ENCODE assay signal across 22 cellular contexts in the genomic region with DNA sequence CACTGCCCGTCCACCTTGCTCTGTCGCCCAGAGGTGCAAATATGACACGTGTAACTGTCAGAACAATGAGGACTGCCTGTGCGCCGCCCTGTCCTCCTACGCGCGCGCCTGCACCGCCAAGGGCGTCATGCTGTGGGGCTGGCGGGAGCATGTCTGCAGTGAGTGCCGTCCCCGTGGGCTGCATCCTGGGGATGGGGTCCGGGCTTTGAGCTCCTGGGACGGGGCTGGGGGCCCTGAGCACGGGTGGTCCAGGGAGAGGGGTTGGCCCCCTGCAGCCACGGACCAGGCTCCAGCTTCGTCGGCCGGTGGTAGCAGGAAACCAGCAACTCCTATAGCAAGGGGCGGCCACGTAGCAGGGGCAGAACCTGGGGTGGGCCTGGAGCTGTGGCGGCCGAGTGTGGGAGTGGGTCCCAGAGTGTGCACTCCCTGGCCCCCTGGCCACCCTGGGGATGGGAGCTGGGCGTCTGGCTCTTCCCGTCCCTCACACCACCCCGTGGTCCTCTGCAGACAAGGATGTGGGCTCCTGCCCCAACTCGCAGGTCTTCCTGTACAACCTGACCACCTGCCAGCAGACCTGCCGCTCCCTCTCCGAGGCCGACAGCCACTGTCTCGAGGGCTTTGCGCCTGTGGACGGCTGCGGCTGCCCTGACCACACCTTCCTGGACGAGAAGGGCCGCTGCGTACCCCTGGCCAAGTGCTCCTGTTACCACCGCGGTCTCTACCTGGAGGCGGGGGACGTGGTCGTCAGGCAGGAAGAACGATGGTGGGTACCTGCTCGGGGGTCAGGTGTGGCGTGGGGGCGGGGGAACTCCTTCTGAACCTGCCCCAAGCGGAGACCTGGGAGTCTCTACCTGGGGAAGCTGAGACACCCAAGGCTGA. TPM values are rescaled to one million over a fixed set of nuclear protein-coding genes. Genes with fewer than 3 reads are reported as not detected.
A peak's percentile ranks its signal among the peaks of the same experiment; 100 is the strongest.
DNase-seq lines count a peak whose midpoint lies in the region; ATAC-seq and TF ChIP-seq lines count a peak whose summit lies in the region.
"Had no signal": no experiment of that assay in that cellular context is flagged by ENCODE, and none has a peak within 500 bp of the region (broad histone marks: within the 10 kb centered on the region; RNA-seq: fewer than 3 reads in every experiment).

No MANE protein-coding gene starts in this region.

- H3K27ac ChIP-seq in heart right ventricle, result no peak overlapping the region
- no peak overlapping the region for H3K27ac ChIP-seq in aorta (ENCODE audit: low read depth in 1 of 2, low read length in 2 of 2)
- H3K27ac ChIP-seq: colonic mucosa had no signal

- WGBS in heart right ventricle, 2 donors, result 72 to 77% methylated on average over 47 to 49 of the region's 49 CpGs
- WGBS in aorta, 2 donors, result 76 to 77% methylated on average over 42 to 49 of the region's 49 CpGs

- H3K4me3 ChIP-seq in heart right ventricle (no peak overlapping the region), aorta (ENCODE audit: low read length in 2 of 2) (no peak overlapping the region)
- H3K4me3 ChIP-seq: colonic mucosa had no signal

- no peaks in the 10 kb centered on the region for H3K27me3 Mint-ChIP-seq in chondrocyte (ENCODE audit: low read depth)
- no peaks in the 10 kb centered on the region for H3K27me3 Mint-ChIP-seq in mesothelial cell of epicardium (ENCODE audit: low read depth)
- H3K27me3 Mint-ChIP-seq: CD8-positive, alpha-beta memory T cell had no signal

- TF ChIP-seq CTCF in heart right ventricle (IDR thresholded peaks at IDR 0.05) (no peak), chondrocyte (IDR thresholded peaks at IDR 0.05) (no peak), mesothelial cell of epicardium (IDR thresholded peaks at IDR 0.05; ENCODE audit: unreplicated experiment) (no peak)

- H3K4me1 Mint-ChIP-seq in chondrocyte (ENCODE audit: low read depth) (no peaks in the 10 kb centered on the region), mesothelial cell of epicardium (no peaks in the 10 kb centered on the region)
- H3K4me1 Mint-ChIP-seq: brain; CD8-positive, alpha-beta memory T cell; H9 had no signal

- H3K27me3 ChIP-seq in heart right ventricle, result peaks cover 0 to 7% (median 0%) of the 10 kb centered on the region in 7 donors
- no peaks in the 10 kb centered on the region for H3K27me3 ChIP-seq in aorta (ENCODE audit: control insufficient read depth in 1 of 2, insufficient read depth in 2 of 2, low read length in 1 of 2)
- H3K27me3 ChIP-seq: colonic mucosa had no signal

- no peaks in the 10 kb centered on the region for H3K36me3 Mint-ChIP-seq in chondrocyte (ENCODE audit: low read depth)
- H3K36me3 Mint-ChIP-seq in mesothelial cell of epicardium, result no peaks in the 10 kb centered on the region
- H3K36me3 Mint-ChIP-seq: brain; CD8-positive, alpha-beta memory T cell had no signal

- H3K9me3 Mint-ChIP-seq in chondrocyte (ENCODE audit: low read depth) (no peaks in the 10 kb centered on the region), mesothelial cell of epicardium (no peaks in the 10 kb centered on the region)
- H3K9me3 Mint-ChIP-seq: activated T-helper 1 cell treated with anti-CD3 and anti-CD28 coated beads, Interleukin-12 subunit alpha, Interleukin-12 subunit beta, Interleukin-2, Interleukin-4 antibody, amounts not matched to agents 30 ng/mL and 10 ng/mL and 1 ng/mL, durations not matched to agents 14 hours and 24 hours and 36 hours; brain; CD8-positive, alpha-beta memory T cell; H9 had no signal

- H3K4me3 Mint-ChIP-seq in chondrocyte (ENCODE audit: unreplicated experiment), result no peak overlapping the region
- no peak overlapping the region for H3K4me3 Mint-ChIP-seq in mesothelial cell of epicardium
- H3K4me3 Mint-ChIP-seq: activated T-helper 1 cell treated with anti-CD3 and anti-CD28 coated beads, Interleukin-12 subunit alpha, Interleukin-12 subunit beta, Interleukin-2, Interleukin-4 antibody, amounts not matched to agents 30 ng/mL and 10 ng/mL and 1 ng/mL, durations not matched to agents 14 hours and 24 hours and 36 hours; brain; CD8-positive, alpha-beta memory T cell; H9 had no signal

- H3K36me3 ChIP-seq in heart right ventricle (no peaks in the 10 kb centered on the region), aorta (ENCODE audit: control insufficient read depth in 1 of 2, insufficient read depth in 2 of 2, low read length in 1 of 2) (no peaks in the 10 kb centered on the region)
- H3K36me3 ChIP-seq: colonic mucosa had no signal

- H3K27ac Mint-ChIP-seq in chondrocyte (ENCODE audit: unreplicated experiment), result no peak overlapping the region
- no peak overlapping the region for H3K27ac Mint-ChIP-seq in mesothelial cell of epicardium
- H3K27ac Mint-ChIP-seq: activated T-helper 1 cell treated with anti-CD3 and anti-CD28 coated beads, Interleukin-12 subunit alpha, Interleukin-12 subunit beta, Interleukin-2, Interleukin-4 antibody, amounts not matched to agents 30 ng/mL and 10 ng/mL and 1 ng/mL, durations not matched to agents 14 hours and 24 hours and 36 hours; brain; CD8-positive, alpha-beta memory T cell; H9 had no signal

- ATAC-seq in Right ventricle myocardium superior (ENCODE audit: poor library complexity), result no peak
- no peak for ATAC-seq in heart right ventricle
- ATAC-seq in aorta (ENCODE audit: low FRiP score), result no peak
- ATAC-seq in GM19023 (IDR thresholded peaks at IDR 0.05; ENCODE audit: unreplicated experiment), result no peak
- no peak for ATAC-seq in HG02571 (IDR thresholded peaks at IDR 0.05; ENCODE audit: unreplicated experiment)

- H3K9me3 ChIP-seq in heart right ventricle (no peaks in the 10 kb centered on the region), aorta (ENCODE audit: control insufficient read depth, low read length) (no peaks in the 10 kb centered on the region)
- H3K9me3 ChIP-seq: colonic mucosa had no signal

- H3K4me1 ChIP-seq in heart right ventricle, result no peaks in the 10 kb centered on the region
- no peaks in the 10 kb centered on the region for H3K4me1 ChIP-seq in aorta (ENCODE audit: control insufficient read depth in 1 of 2, insufficient read depth in 2 of 2, low read length in 2 of 2)
- H3K4me1 ChIP-seq: colonic mucosa had no signal

- DNase-seq in Right ventricle myocardium superior (peak; percentile 35), heart right ventricle (no peak), chondrocyte (ENCODE audit: low spot score) (peak; percentile 94), mesothelial cell of epicardium (ENCODE audit: low spot score in 2 of 2, unreplicated experiment in 2 of 2) (peak; percentile 18 to 36), aorta (peak; percentile 35 to 72)
- DNase-seq in activated CD4-positive, alpha-beta T cell treated with anti-CD3 and anti-CD28 coated beads for 4 hours, result no peak
- DNase-seq: activated CD4-positive, alpha-beta T cell treated with anti-CD3 and anti-CD28 coated beads for 1 hour; colonic mucosa; H9; Karpas-422; NCI-H1092 treated with DMSO at 0.1 percent for 48 hours; NCI-H2081; NCI-H510A; nucleus accumbens; RPMI8226 had no signal

- intact Hi-C loops in Right ventricle myocardium superior (cut with DNase I) (no loop called here), heart right ventricle (cut with DNase I) (no loop called here), aorta (cut with DNase I) (no loop called here)

RNA-seq across cellular contexts. Expression of a gene that starts 10.1 kb away (rescaled TPM):
- total RNA-seq in Right ventricle myocardium superior, result not detected
- total RNA-seq in heart right ventricle, result under 1 TPM in 1 of 10 donors, not detected in 9; 0.03 TPM
- polyA plus RNA-seq in heart right ventricle, result not detected
- total RNA-seq in chondrocyte, result not detected in 3 replicates
- total RNA-seq in mesothelial cell of epicardium, result 0.02 to 0.07 TPM (median 0.04 TPM) in 3 replicates
- total RNA-seq in aorta, result under 1 TPM; 0.06 to 0.10 TPM
- polyA plus RNA-seq in aorta, result 10 to 100 TPM in 1 of 2 donors, under 1 TPM in 1; 0.08 to 11.8 TPM
- total RNA-seq: activated T-helper 1 cell treated with anti-CD3 and anti-CD28 coated beads, Interleukin-12 subunit alpha, Interleukin-12 subunit beta, Interleukin-2, Interleukin-4 antibody, amounts not matched to agents 30 ng/mL and 10 ng/mL and 1 ng/mL, durations not matched to agents 14 hours and 24 hours and 36 hours; CD8-positive, alpha-beta memory T cell; fibroblast of lung; H9; HT1080 had no signal
- polyA plus RNA-seq: CD8-positive, alpha-beta memory T cell; fibroblast of lung had no signal

RNA-seq across cellular contexts. Expression of a gene that starts 48.3 kb away (rescaled TPM):
- total RNA-seq in Right ventricle myocardium superior, result not detected
- total RNA-seq in heart right ventricle, result not detected
- polyA plus RNA-seq in heart right ventricle, result under 1 TPM; 0.01 to 0.07 TPM
- not detected in 3 replicates for total RNA-seq in chondrocyte
- not detected in 3 replicates for total RNA-seq in mesothelial cell of epicardium
- not detected for total RNA-seq in aorta
- under 1 TPM; under 0.01 to 0.49 TPM for polyA plus RNA-seq in aorta
- total RNA-seq: activated T-helper 1 cell treated with anti-CD3 and anti-CD28 coated beads, Interleukin-12 subunit alpha, Interleukin-12 subunit beta, Interleukin-2, Interleukin-4 antibody, amounts not matched to agents 30 ng/mL and 10 ng/mL and 1 ng/mL, durations not matched to agents 14 hours and 24 hours and 36 hours; CD8-positive, alpha-beta memory T cell; fibroblast of lung; H9; HT1080 had no signal
- polyA plus RNA-seq: CD8-positive, alpha-beta memory T cell; fibroblast of lung had no signal

Comparison
In these comparisons a context has a peak if more than half of its experiments do, and no peak if none do; other contexts are left out.
1. DNase-seq: peak in Right ventricle myocardium superior (single experiment), chondrocyte (single experiment), mesothelial cell of epicardium (2 of 2) and aorta (2 of 2); none in heart right ventricle (0 of 2) and activated CD4-positive, alpha-beta T cell treated with anti-CD3 and anti-CD28 coated beads for 4 hours (0 of 2).